In the genomic region with DNA sequence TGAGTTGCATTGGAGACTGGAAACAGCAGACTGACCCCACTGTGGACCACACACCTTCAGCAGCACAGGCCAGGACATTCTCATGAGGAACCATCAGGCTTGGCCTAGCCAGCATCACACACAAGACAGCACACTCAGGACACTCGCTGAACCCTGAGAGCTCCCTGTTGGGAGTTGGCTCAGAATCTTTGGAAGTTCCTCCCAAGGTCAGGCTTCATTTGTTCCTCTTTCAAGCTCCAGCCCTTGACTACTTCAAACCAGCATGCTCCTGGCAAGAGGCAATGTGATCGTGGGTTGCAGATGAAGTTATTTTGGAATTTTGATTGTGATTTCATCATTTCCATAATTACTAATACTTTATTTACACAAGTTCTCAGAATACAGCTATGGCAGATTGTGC, we compare ENCODE assay signal across 2 cellular contexts.
A peak's percentile ranks its signal among the peaks of the same experiment; 100 is the strongest.
TF ChIP-seq lines count a peak whose summit lies in the region.

No MANE protein-coding gene starts in this region.

TF ChIP-seq in A549, 52 proteins besides CTCF, POLR2A, EP300 and RAD21:
- TF ChIP-seq TP53 (CRISPR knock-in tag; IDR thresholded peaks at IDR 0.05) = no peak
- no peak for TF ChIP-seq KDM5A (IDR thresholded peaks at IDR 0.05)
- no peak for TF ChIP-seq ZNF302 (CRISPR knock-in tag; IDR thresholded peaks at IDR 0.05)
- TF ChIP-seq SMC3 (IDR thresholded peaks at IDR 0.05) = no peak
- TF ChIP-seq HOXB13 (CRISPR knock-in tag; IDR thresholded peaks at IDR 0.05; ENCODE audit: low read depth) = no peak
- TF ChIP-seq, protein P1, sequence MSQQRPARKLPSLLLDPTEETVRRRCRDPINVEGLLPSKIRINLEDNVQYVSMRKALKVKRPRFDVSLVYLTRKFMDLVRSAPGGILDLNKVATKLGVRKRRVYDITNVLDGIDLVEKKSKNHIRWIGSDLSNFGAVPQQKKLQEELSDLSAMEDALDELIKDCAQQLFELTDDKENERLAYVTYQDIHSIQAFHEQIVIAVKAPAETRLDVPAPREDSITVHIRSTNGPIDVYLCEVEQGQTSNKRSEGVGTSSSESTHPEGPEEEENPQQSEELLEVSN (IDR thresholded peaks at IDR 0.05; ENCODE audit: borderline replicate concordance, low read depth) = no peak
- TF ChIP-seq, protein P2, sequence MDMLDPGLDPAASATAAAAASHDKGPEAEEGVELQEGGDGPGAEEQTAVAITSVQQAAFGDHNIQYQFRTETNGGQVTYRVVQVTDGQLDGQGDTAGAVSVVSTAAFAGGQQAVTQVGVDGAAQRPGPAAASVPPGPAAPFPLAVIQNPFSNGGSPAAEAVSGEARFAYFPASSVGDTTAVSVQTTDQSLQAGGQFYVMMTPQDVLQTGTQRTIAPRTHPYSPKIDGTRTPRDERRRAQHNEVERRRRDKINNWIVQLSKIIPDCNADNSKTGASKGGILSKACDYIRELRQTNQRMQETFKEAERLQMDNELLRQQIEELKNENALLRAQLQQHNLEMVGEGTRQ (IDR thresholded peaks at IDR 0.05) = no peak
- no peak for TF ChIP-seq RNF2 (IDR thresholded peaks at IDR 0.05; ENCODE audit: borderline replicate concordance, low read depth)
- no peak for TF ChIP-seq MYC (IDR thresholded peaks at IDR 0.05; ENCODE audit: borderline replicate concordance, low read length)
- no peak for TF ChIP-seq ZC3H11A (IDR thresholded peaks at IDR 0.05)
- no peak for TF ChIP-seq FOSL2 (IDR thresholded peaks at IDR 0.05)
- no peak for TF ChIP-seq FOSL2 (CRISPR knock-in tag; IDR thresholded peaks at IDR 0.05)
- TF ChIP-seq, protein P3, sequence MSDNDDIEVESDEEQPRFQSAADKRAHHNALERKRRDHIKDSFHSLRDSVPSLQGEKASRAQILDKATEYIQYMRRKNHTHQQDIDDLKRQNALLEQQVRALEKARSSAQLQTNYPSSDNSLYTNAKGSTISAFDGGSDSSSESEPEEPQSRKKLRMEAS (IDR thresholded peaks at IDR 0.05) = no peak
- TF ChIP-seq HEYL (CRISPR knock-in tag; IDR thresholded peaks at IDR 0.05) = no peak
- TF ChIP-seq MAFK (IDR thresholded peaks at IDR 0.05; ENCODE audit: partially characterized antibody) = no peak
- no peak for TF ChIP-seq BHLHE40 (IDR thresholded peaks at IDR 0.05; ENCODE audit: low read depth, low read length)

TF ChIP-seq in IMR-90, 13 proteins besides CTCF, POLR2A, EP300 and RAD21:
- peak; percentile 16; the same call in 1 of the 2 replicates for TF ChIP-seq CEBPB (IDR thresholded peaks at IDR 0.05; ENCODE audit: low read depth, low read length)
- TF ChIP-seq, protein P2 (IDR thresholded peaks at IDR 0.05; ENCODE audit: low read depth, low read length) = no peak
